8 cellular contexts compared by ENCODE assay signal in genomic region chr10:123997486-123998196, GRCh38.
A peak's percentile ranks its signal among the peaks of the same experiment; 100 is the strongest.
DNase-seq lines count a peak whose midpoint lies in the region; ATAC-seq, FAIRE-seq and TF ChIP-seq lines count a peak whose summit lies in the region.

No MANE protein-coding gene starts in this region.

- peaks cover 4% of the 10 kb centered on the region for H3K27me3 ChIP-seq in foreskin keratinocyte

- peaks cover 12% of the 10 kb centered on the region for H3K4me1 ChIP-seq in foreskin keratinocyte

- intact Hi-C loops in sciatic nerve (cut with DNase I), result no loop called here

- peak overlapping the region; percentile 87 for H3K27ac ChIP-seq in foreskin keratinocyte

- TF ChIP-seq CTCF in foreskin keratinocyte (conservative IDR thresholded peaks at IDR 0.05) (no peak), D721Med (IDR thresholded peaks at IDR 0.05; ENCODE audit: insufficient read depth, missing control alignments) (no peak)

- FAIRE-seq in D721Med (lab: Jason Lieb, UNC), result no peak

- DNase-seq in GM04503 (ENCODE audit: low read depth) (peak; percentile 99), RPMI7951 (ENCODE audit: low read depth) (peak; percentile 99), foreskin keratinocyte (peak; percentile 97 to 99), sciatic nerve (ENCODE audit: low spot score) (peak; percentile 61), D721Med (ENCODE audit: insufficient read length, low spot score) (no peak), cerebellar nuclear complex (lab: John Stamatoyannopoulos, UW) (no peak)

- ATAC-seq in foreskin keratinocyte (peak; percentile 71), sciatic nerve (peak; percentile 43), HG02623 (IDR thresholded peaks at IDR 0.05; ENCODE audit: unreplicated experiment) (no peak), GM19035 (IDR thresholded peaks at IDR 0.05; ENCODE audit: unreplicated experiment) (no peak)

Comparison
In these comparisons a context has a peak if more than half of its experiments do, and no peak if none do; other contexts are left out.
1. DNase-seq: peak in GM04503 (single experiment), RPMI7951 (single experiment), foreskin keratinocyte (2 of 2) and sciatic nerve (single experiment); none in D721Med (single experiment) and cerebellar nuclear complex (0 of 2).
2. ATAC-seq: peak in foreskin keratinocyte (single experiment) and sciatic nerve (single experiment); none in HG02623 (single experiment) and GM19035 (single experiment).